In the genomic region with DNA sequence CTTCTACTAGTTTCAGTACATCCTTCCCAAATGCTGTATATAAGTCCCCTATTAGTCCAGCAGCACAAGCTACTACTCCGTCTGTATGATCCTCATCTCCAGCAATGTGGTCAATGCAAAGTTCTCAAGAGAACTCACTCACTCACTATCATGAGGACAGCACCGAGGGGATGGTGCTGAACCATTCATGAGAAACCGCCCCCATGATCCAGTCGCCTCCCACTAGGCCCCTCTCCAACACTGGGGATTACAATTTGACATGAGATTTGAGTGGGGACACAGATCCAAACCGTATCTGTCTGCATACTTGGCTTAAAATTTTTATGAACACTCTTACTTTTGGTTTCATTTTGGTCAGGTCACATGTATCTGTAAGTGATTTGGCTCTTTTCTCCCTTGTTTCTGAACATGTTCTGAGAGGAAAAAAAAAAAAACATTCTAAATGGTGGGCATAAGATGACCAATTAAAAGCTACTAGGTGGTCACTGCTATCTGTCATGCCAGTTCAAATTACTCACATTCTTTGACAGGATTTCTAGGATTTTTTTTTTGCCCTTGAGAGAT, we compare ENCODE assay signal across 7 cellular contexts.
DNase-seq lines count a peak whose midpoint lies in the region; ATAC-seq and TF ChIP-seq lines count a peak whose summit lies in the region.

No MANE protein-coding gene starts in this region.

- H3K9me2 ChIP-seq in GM23248 (ENCODE audit: insufficient read depth): no peaks in the 10 kb centered on the region

- H3K4me2 ChIP-seq in GM23248 (ENCODE audit: unreplicated experiment): peak overlapping the region; percentile 64

- 51 to 54% methylated on average over 5 of the region's 5 CpGs for whole genome bisulfite sequencing in GM23248 (ENCODE audit: low coverage in 1 of 2, low lambda C conversion rate in 2 of 2, missing lambda C conversion rate in 2 of 2), 2 experiments
- 53 to 70% (median 60%) methylated on average over 5 of the region's 5 CpGs for WGBS in spleen, 5 donors

- H3K27ac ChIP-seq in GM23248: no peak overlapping the region
- H3K27ac ChIP-seq in spleen: peak overlapping the region in 3 of 8 donors; percentile 42 to 64 (median 49)

- H4K20me1 ChIP-seq in GM23248 (ENCODE audit: insufficient read depth): no peaks in the 10 kb centered on the region

- H3K4me1 ChIP-seq in GM23248 (ENCODE audit: insufficient read depth) (peaks cover 5% of the 10 kb centered on the region; the same call in 1 of the 2 replicates), spleen (peaks cover 0 to 9% (median 0%) of the 10 kb centered on the region in 6 donors)

- ATAC-seq in T-cell (replicated peaks in 1 of 4): no peak
- no peak for ATAC-seq in GM19397 (IDR thresholded peaks at IDR 0.05; ENCODE audit: unreplicated experiment)
- no peak for ATAC-seq in HG02610 (IDR thresholded peaks at IDR 0.05; ENCODE audit: unreplicated experiment)
- no peak for ATAC-seq in HG03432 (IDR thresholded peaks at IDR 0.05; ENCODE audit: unreplicated experiment)

- peaks cover 11 to 21% (median 15%) of the 10 kb centered on the region in 3 donors for H3K4me1 Mint-ChIP-seq in T-cell

- H3K9me3 Mint-ChIP-seq in T-cell: no peaks in the 10 kb centered on the region

- TF ChIP-seq CTCF in fibroblast of mammary gland (conservative IDR thresholded peaks at IDR 0.05; ENCODE audit: control insufficient read depth, insufficient read depth, low read depth, low read length) (no peak), spleen (IDR thresholded peaks at IDR 0.05 in 8 of 11, conservative IDR thresholded peaks at IDR 0.05 in 3 of 11) (no peak)

- no peaks in the 10 kb centered on the region for H3F3A ChIP-seq in GM23248 (ENCODE audit: insufficient read depth)

- H3K79me2 ChIP-seq in GM23248 (ENCODE audit: insufficient read depth): no peaks in the 10 kb centered on the region

- H3K27me3 Mint-ChIP-seq in T-cell: peaks cover 14 to 31% of the 10 kb centered on the region in 2 donors

- POLR2A ChIA-PET in T-cell (lab: Charles Lee): no interaction called here

- peak overlapping the region; percentile 60 for H3K4me3 ChIP-seq in GM23248
- peak overlapping the region; percentile 20 for H3K4me3 ChIP-seq in fibroblast of mammary gland (ENCODE audit: control insufficient read depth, low read depth, low read length)
- H3K4me3 ChIP-seq in spleen: peak overlapping the region in 5 of 8 donors; percentile 11 to 60 (median 18)

- peaks cover 15% of the 10 kb centered on the region for H3K27me3 ChIP-seq in GM23248 (replicated peaks; ENCODE audit: insufficient read depth)
- peaks cover 0 to 17% (median 0%) of the 10 kb centered on the region in 7 donors for H3K27me3 ChIP-seq in spleen (replicated peaks in 1 of 7)

- intact Hi-C loops in spleen (cut with DNase I; ENCODE audit: low total_unique reads): no loop called here

- H3K9me3 ChIP-seq in GM23248 (ENCODE audit: low read depth) (no peaks in the 10 kb centered on the region), spleen (peaks cover 0 to 7% (median 0%) of the 10 kb centered on the region in 8 donors)

- no peak for TF ChIP-seq POLR2A in spleen (IDR thresholded peaks at IDR 0.05)

- in situ Hi-C loops in GM23248 (cut with MboI): no loop called here

- DNase-seq in GM23248 (peak; percentile 29), T-cell (no peak), fibroblast of mammary gland (ENCODE audit: low read depth) (peak; percentile 10), spleen (no peak)

- H3K27ac Mint-ChIP-seq in T-cell: peak overlapping the region in 1 of 2 donors; percentile 19

- CTCF ChIA-PET in T-cell (lab: Charles Lee): interaction anchor here in 1 of 2 donors (1.2 kb wide), 1 partner anchor 12 kb away, joined by 3 read pairs; no protein-coding TSS in a partner anchor

- H3K9ac ChIP-seq in GM23248: peak overlapping the region; percentile 38; the same call in 1 of the 2 replicates

- peak overlapping the region; percentile 47 to 70 (median 61) for H3K4me3 Mint-ChIP-seq in T-cell

- no peaks in the 10 kb centered on the region for H3K36me3 ChIP-seq in GM23248 (ENCODE audit: low read depth)
- no peaks in the 10 kb centered on the region for H3K36me3 ChIP-seq in spleen

- peak overlapping the region; percentile 91 for H2AFZ ChIP-seq in GM23248

- no peaks in the 10 kb centered on the region for H3K36me3 Mint-ChIP-seq in T-cell

Comparison
In these comparisons a context has a peak if more than half of its experiments do, and no peak if none do; other contexts are left out.
1. DNase-seq: peak in GM23248 (single experiment) and fibroblast of mammary gland (single experiment); none in T-cell (0 of 34) and spleen (single experiment).
2. Peak in every context shown above with its lines, with median percentiles within 50 percentile points of each other: H3K4me3 ChIP-seq.